9 cellular contexts compared by ENCODE assay signal in the genomic region with DNA sequence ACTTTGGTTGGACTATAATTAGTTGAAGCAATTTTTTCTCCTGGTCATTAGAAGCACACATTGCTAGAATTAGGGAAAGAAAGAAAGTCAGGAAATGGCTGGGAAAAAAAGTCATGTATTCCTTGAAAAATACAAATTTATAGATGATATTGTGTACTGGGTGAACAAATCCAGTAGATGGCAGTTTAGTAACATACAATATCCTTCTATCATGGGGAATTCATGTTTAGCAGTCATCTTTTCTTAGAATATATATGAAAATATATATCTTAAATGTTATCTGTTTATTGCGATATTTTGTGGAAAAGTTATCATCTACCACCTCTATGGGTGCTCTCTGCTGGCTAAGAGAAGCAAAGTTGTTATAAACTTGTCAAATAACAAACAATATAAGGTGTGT. TPM values are rescaled to one million over a fixed set of nuclear protein-coding genes. Genes with fewer than 3 reads are reported as not detected.
DNase-seq lines count a peak whose midpoint lies in the region; ATAC-seq, FAIRE-seq and TF ChIP-seq lines count a peak whose summit lies in the region.
"Had no signal": no experiment of that assay in that cellular context is flagged by ENCODE, and none has a peak within 500 bp of the region (broad histone marks: within the 10 kb centered on the region; RNA-seq: fewer than 3 reads in every experiment).

No MANE protein-coding gene starts in this region.

- no peaks in the 10 kb centered on the region for H3K36me3 ChIP-seq in right lobe of liver

- no peak for TF ChIP-seq POLR2A in right lobe of liver (IDR thresholded peaks at IDR 0.05)
- TF ChIP-seq POLR2A in GM12891 (IDR thresholded peaks at IDR 0.05; ENCODE audit: low read depth, low read length), result no peak

- peak; percentile 19 to 30 (median 24) for TF ChIP-seq CTCF in right lobe of liver (IDR thresholded peaks at IDR 0.05)

- no peak for FAIRE-seq in GM12891 (lab: Jason Lieb, UNC)

- intact Hi-C loops in right lobe of liver (cut with DNase I), result no loop called here

- no peaks in the 10 kb centered on the region for H3K9me3 ChIP-seq in right lobe of liver

- DNase-seq in DMS114 treated with DMSO at 0.1 percent for 48 hours (lab: John Stamatoyannopoulos, UW; ENCODE audit: unreplicated experiment) (peak; percentile 23), Kasumi-1 (lab: John Stamatoyannopoulos, UW) (peak; percentile 44 to 59), amniotic epithelial cell (ENCODE audit: low read depth) (peak; percentile 37), right lobe of liver (no peak), iPS-NIHi7 (ENCODE audit: extremely low spot score) (no peak), GM12891 (ENCODE audit: insufficient read length, low spot score) (no peak), ecto neural progenitor cell (ENCODE audit: low spot score) (no peak)
- no peak for DNase-seq in stimulated activated CD4-positive, alpha-beta T cell treated with anti-CD3 and anti-CD28 coated beads, Interleukin-4, amount 100 ng/mL, for 24 hours
- DNase-seq: stimulated activated naive B cell treated with anti-CD40 and anti-IgM and Interleukin-4, amounts not matched to agents 10 μg/mL and 1 μg/mL and 100 μg/mL, for 72 hours had no signal

- H3K27ac ChIP-seq in right lobe of liver, result no peak overlapping the region

- H3K27me3 ChIP-seq in right lobe of liver, result no peaks in the 10 kb centered on the region

- no peak for ATAC-seq in right lobe of liver
- ATAC-seq: stimulated activated naive B cell treated with anti-CD40 and anti-IgM and Interleukin-4, amounts not matched to agents 10 μg/mL and 1 μg/mL and 100 μg/mL, for 72 hours had no signal

- no peaks in the 10 kb centered on the region for H3K4me1 ChIP-seq in right lobe of liver

- WGBS in right lobe of liver (ENCODE audit: insufficient coverage, low coverage, low lambda C conversion rate, missing lambda C conversion rate), result 61% methylated on average over 1 of the region's 1 CpG

- H3K4me3 ChIP-seq in right lobe of liver, result no peak overlapping the region

TF ChIP-seq in GM12891, 5 proteins besides CTCF, POLR2A, EP300 and RAD21:
- TF ChIP-seq POU2F2 (IDR thresholded peaks at IDR 0.05; ENCODE audit: low read depth, low read length) (no peak), SPI1 (IDR thresholded peaks at IDR 0.05; ENCODE audit: low read depth, low read length) (no peak)

RNA-seq across cellular contexts. Expression of gene ZRANB2, which starts 13.1 kb away (rescaled TPM):
- 10 to 100 TPM; 18.3 to 32.0 (median 24.7) TPM for total RNA-seq in right lobe of liver
- 70.2 TPM for polyA plus RNA-seq in GM12891 (2012; ENCODE audit: low read depth, missing spikeins)

RNA-seq across cellular contexts. Expression of gene PTGER3, which starts 46.3 kb away (rescaled TPM):
- total RNA-seq in right lobe of liver, result under 1 TPM in 4 of 6 experiments, not detected in 2; 0.12 to 0.35 (median 0.20) TPM
- polyA plus RNA-seq in GM12891 (2012; ENCODE audit: low read depth, missing spikeins), result not detected

Comparison
In these comparisons a context has a peak if more than half of its experiments do, and no peak if none do; other contexts are left out.
1. DNase-seq: peak in DMS114 treated with DMSO at 0.1 percent for 48 hours (single experiment), Kasumi-1 (2 of 2) and amniotic epithelial cell (single experiment); none in right lobe of liver (0 of 3), iPS-NIHi7 (single experiment), GM12891 (single experiment), stimulated activated CD4-positive, alpha-beta T cell treated with anti-CD3 and anti-CD28 coated beads, Interleukin-4, amount 100 ng/mL, for 24 hours (single experiment) and ecto neural progenitor cell (single experiment).